ENCODE assay signal across 13 cellular contexts in genomic region chr5:138605254-138605972, GRCh38. TPM values are rescaled to one million over a fixed set of nuclear protein-coding genes. Genes with fewer than 3 reads are reported as not detected.
DNase-seq lines count a peak whose midpoint lies in the region; ATAC-seq, FAIRE-seq and TF ChIP-seq lines count a peak whose summit lies in the region.
"Had no signal": no experiment of that assay in that cellular context is flagged by ENCODE, and none has a peak within 500 bp of the region (broad histone marks: within the 10 kb centered on the region; RNA-seq: fewer than 3 reads in every experiment).

No MANE protein-coding gene starts in this region.

- no peak for TF ChIP-seq EP300 in GM12878 (IDR thresholded peaks at IDR 0.05; ENCODE audit: borderline replicate concordance in 1 of 2, control insufficient read depth in 1 of 2, low read depth in 2 of 2, low read length in 2 of 2)

- TF ChIP-seq POLR2A in GM12878 (IDR thresholded peaks at IDR 0.05; ENCODE audit: low read depth, low read length) = no peak

- in situ Hi-C loops in GM12878 (cut with MboI) = no loop called here

- TF ChIP-seq RAD21 in GM12878 (IDR thresholded peaks at IDR 0.05; ENCODE audit: insufficient read depth, low read depth, low read length) = no peak

- peaks cover 30% of the 10 kb centered on the region for H3K4me1 Mint-ChIP-seq in CD14-positive monocyte
- H3K4me1 Mint-ChIP-seq in activated naive CD4-positive, alpha-beta T cell treated with anti-CD3 and anti-CD28 coated beads for 36 hours (ENCODE audit: low read depth) = peaks cover 19% of the 10 kb centered on the region

- peak overlapping the region; percentile 24 for H3K27ac ChIP-seq in GM12878 (ENCODE audit: control insufficient read depth, insufficient read depth)
- H3K27ac ChIP-seq: BLaER1, foreskin keratinocyte had no signal

- no peaks in the 10 kb centered on the region for H3K36me3 Mint-ChIP-seq in CD14-positive monocyte
- H3K36me3 Mint-ChIP-seq in activated naive CD4-positive, alpha-beta T cell treated with anti-CD3 and anti-CD28 coated beads for 36 hours (ENCODE audit: low read depth) = no peaks in the 10 kb centered on the region
- H3K36me3 Mint-ChIP-seq: natural killer cell treated with Interleukin-12 subunit alpha and Interleukin-12 subunit beta and Interleukin-15 and Interleukin-18, amount 100 ng/mL, for 72 hours had no signal

- POLR2A ChIA-PET in GM12878 (lab: Charles Lee) = interaction anchor here (0.5 to 1.0 kb wide), 3 partner anchors 9 to 262 kb away, joined by 3 to 6 read pairs (median 6); no protein-coding TSS in a partner anchor

- peak overlapping the region; percentile 66 for H3K4me2 ChIP-seq in GM12878 (ENCODE audit: control insufficient read depth, insufficient read depth)
- H3K4me2 ChIP-seq: BLaER1 had no signal

- no peaks in the 10 kb centered on the region for H3K9me3 ChIP-seq in GM12878 (replicated peaks; ENCODE audit: control insufficient read depth, insufficient read depth, low read length)
- H3K9me3 ChIP-seq: BLaER1 had no signal

- H3K9ac ChIP-seq in GM12878 (ENCODE audit: control insufficient read depth, insufficient read depth, low read length) = 0 out of 2 replicates have a peak overlapping the region, but pooled peaks have one; percentile 5
- H3K9ac ChIP-seq: BLaER1 had no signal

- H3K27me3 Mint-ChIP-seq in CD14-positive monocyte (ENCODE audit: low read depth in 3 of 3) = peaks cover 6 to 13% (median 10%) of the 10 kb centered on the region in 3 donors
- peaks cover 57% of the 10 kb centered on the region for H3K27me3 Mint-ChIP-seq in activated naive CD4-positive, alpha-beta T cell treated with anti-CD3 and anti-CD28 coated beads for 36 hours (ENCODE audit: low read depth)

- 0% methylated on average over 2 of the region's 2 CpGs for WGBS in GM12878 (ENCODE audit: insufficient coverage, insufficient replicate concordance, low lambda C conversion rate, missing lambda C conversion rate)

- no peaks in the 10 kb centered on the region for H3K27me3 ChIP-seq in GM12878 (replicated peaks in 1 of 2; ENCODE audit: control insufficient read depth in 2 of 2, insufficient read depth in 2 of 2, low read length in 1 of 2)
- H3K27me3 ChIP-seq: BLaER1, foreskin keratinocyte had no signal

- TF ChIP-seq CTCF in CD14-positive monocyte (IDR thresholded peaks at IDR 0.05) = no peak
- TF ChIP-seq CTCF in GM12878 (IDR thresholded peaks at IDR 0.05 in 2 of 3, conservative IDR thresholded peaks at IDR 0.05 in 1 of 3; ENCODE audit: control insufficient read depth in 2 of 3, extremely low read depth in 1 of 3, insufficient read depth in 1 of 3, low read depth in 3 of 3, low read length in 3 of 3) = no peak

- SMC1A ChIA-PET in GM12878 (lab: Charles Lee; ENCODE audit: uncharacterized antibody, unreplicated experiment) = interaction anchor here (1.2 to 4.1 kb wide), 8 partner anchors 9 to 43 kb away, joined by 4 to 14 read pairs (median 6); partner anchors contain the start of gene HSPA9

- no peaks in the 10 kb centered on the region; the same call in 1 of the 2 replicates for H4K20me1 ChIP-seq in GM12878 (ENCODE audit: control insufficient read depth, insufficient read depth)
- H4K20me1 ChIP-seq: BLaER1 had no signal

- H3K27ac Mint-ChIP-seq in CD14-positive monocyte = peak overlapping the region in 6 of 7 donors; percentile 9 to 72 (median 27)
- H3K27ac Mint-ChIP-seq in activated naive CD4-positive, alpha-beta T cell treated with anti-CD3 and anti-CD28 coated beads for 36 hours = no peak overlapping the region
- H3K27ac Mint-ChIP-seq: natural killer cell treated with Interleukin-12 subunit alpha and Interleukin-12 subunit beta and Interleukin-15 and Interleukin-18, amount 100 ng/mL, for 72 hours had no signal

- H3K79me2 ChIP-seq in GM12878 (ENCODE audit: control insufficient read depth, insufficient read depth, low read length) = no peaks in the 10 kb centered on the region

- FAIRE-seq in GM19239 (lab: Jason Lieb, UNC) (peak; percentile 93), GM12878 (lab: Jason Lieb, UNC) (no peak)

- H2AFZ ChIP-seq in GM12878 (ENCODE audit: control insufficient read depth, low read depth, low read length) = peak overlapping the region; percentile 75

- ATAC-seq in HG03066 (IDR thresholded peaks at IDR 0.05; ENCODE audit: low read depth, unreplicated experiment) (peak; percentile 61), GM12878 (peak; percentile 82)
- ATAC-seq: foreskin keratinocyte; HCT116; natural killer cell treated with Interleukin-12 subunit alpha and Interleukin-12 subunit beta and Interleukin-15 and Interleukin-18, amount 100 ng/mL, for 72 hours had no signal

- H3K4me1 ChIP-seq in GM12878 (ENCODE audit: control insufficient read depth, insufficient read depth, low read length) = peaks cover 34% of the 10 kb centered on the region

- DNase-seq in CD14-positive monocyte (ENCODE audit: low spot score) (no peak), GM19239 (ENCODE audit: insufficient read length, low spot score) (peak; percentile 47), GM12878 (ENCODE audit: low read depth, low spot score) (peak; percentile 38), medulla oblongata (ENCODE audit: extremely low spot score) (no peak)
- no peak for DNase-seq in activated naive CD4-positive, alpha-beta T cell treated with Interleukin-2 at 50 U/mL for 16 hours
- no peak for DNase-seq in stimulated activated CD4-positive, alpha-beta T cell treated with anti-CD3 and anti-CD28 coated beads, Interleukin-4, amount 100 ng/mL, for 4 hours
- DNase-seq in activated naive CD4-positive, alpha-beta T cell treated with anti-CD3 and anti-CD28 coated beads for 36 hours = no peak
- DNase-seq: foreskin keratinocyte, NCI-H2171 had no signal

- H3K36me3 ChIP-seq in GM12878 (ENCODE audit: control insufficient read depth in 2 of 2, insufficient read depth in 2 of 2, low read length in 1 of 2) = no peaks in the 10 kb centered on the region
- H3K36me3 ChIP-seq: BLaER1 had no signal

- H3K4me3 ChIP-seq in GM12878 = no peak overlapping the region
- H3K4me3 ChIP-seq: BLaER1 had no signal

- intact Hi-C loops in CD14-positive monocyte (cut with micrococcal nuclease) = no loop called here
- intact Hi-C loops in GM12878 (cut with micrococcal nuclease; ENCODE audit: unreplicated experiment) = no loop called here
- intact Hi-C loops in activated naive CD4-positive, alpha-beta T cell treated with anti-CD3 and anti-CD28 coated beads for 36 hours (cut with micrococcal nuclease) = no loop called here

- H3K9me3 Mint-ChIP-seq in CD14-positive monocyte = no peaks in the 10 kb centered on the region
- H3K9me3 Mint-ChIP-seq in activated naive CD4-positive, alpha-beta T cell treated with anti-CD3 and anti-CD28 coated beads for 36 hours = no peaks in the 10 kb centered on the region
- H3K9me3 Mint-ChIP-seq: natural killer cell treated with Interleukin-12 subunit alpha and Interleukin-12 subunit beta and Interleukin-15 and Interleukin-18, amount 100 ng/mL, for 72 hours had no signal

- BruUV-seq in GM12878 (replicated peaks; lab: Mats Ljungman, UMichigan) = no TSS peak

- H3K4me3 Mint-ChIP-seq in CD14-positive monocyte = peak overlapping the region in 1 of 2 donors; percentile 63
- H3K4me3 Mint-ChIP-seq in activated naive CD4-positive, alpha-beta T cell treated with anti-CD3 and anti-CD28 coated beads for 36 hours = no peak overlapping the region
- H3K4me3 Mint-ChIP-seq: natural killer cell treated with Interleukin-12 subunit alpha and Interleukin-12 subunit beta and Interleukin-15 and Interleukin-18, amount 100 ng/mL, for 72 hours had no signal

- RAD21 ChIA-PET in GM12878 (lab: Charles Lee; ENCODE audit: unreplicated experiment) = interaction anchor here (1.6 to 1.8 kb wide), 3 partner anchors 26 to 38 kb away, joined by 4 to 9 read pairs (median 4); no protein-coding TSS in a partner anchor

- CTCF ChIA-PET in GM12878 (lab: Yijun Ruan, JAX) = interaction anchor here (0.8 to 5.9 kb wide), 9 partner anchors 9 to 220 kb away, joined by 3 to 41 read pairs (median 4); partner anchors contain the start of gene HSPA9
- CTCF ChIA-PET in activated naive CD4-positive, alpha-beta T cell treated with anti-CD3 and anti-CD28 coated beads for 36 hours (lab: Charles Lee) = interaction anchor here (0.9 to 2.2 kb wide), 3 partner anchors 12 to 51 kb away, joined by 3 to 8 read pairs (median 3); no protein-coding TSS in a partner anchor

TF ChIP-seq in GM12878, 131 proteins besides CTCF, POLR2A, EP300 and RAD21 (continues in another document):
- no peak for TF ChIP-seq PAX5 (IDR thresholded peaks at IDR 0.05; ENCODE audit: borderline replicate concordance, low read depth, low read length)
- no peak for TF ChIP-seq POU2F2 (IDR thresholded peaks at IDR 0.05; ENCODE audit: borderline replicate concordance, low read depth, low read length)
- TF ChIP-seq RFX5 (IDR thresholded peaks at IDR 0.05; ENCODE audit: low read depth, low read length) = no peak
- no peak for TF ChIP-seq YY1 (IDR thresholded peaks at IDR 0.05; ENCODE audit: low read depth, low read length)

RNA-seq across cellular contexts. Expression of gene HSPA9, which starts 30.2 kb away (rescaled TPM):
- polyA plus RNA-seq in CD14-positive monocyte = 10 to 100 TPM; 67.8 to 82.4 TPM
- 198 and 218 TPM in 2 replicates for total RNA-seq in GM12878 (2013; cell fraction: nucleolus; rRNA removed)
- 412 and 440 TPM in 2 replicates for total RNA-seq in GM12878 (2014; rRNA removed)
- total RNA-seq in GM12878 (2014; rRNA removed; fragmentation: Illumina TruSeq; extraction: Trizol) = 386 and 395 TPM in 2 replicates
- total RNA-seq in GM12878 (2021) = 307 and 347 TPM in 2 replicates
- polyA plus RNA-seq in GM12878 (2011; ENCODE audit: low read depth) = 185 TPM
- polyA plus RNA-seq in GM12878 (2011; rRNA removed) = 253 and 311 TPM in 2 replicates
- polyA plus RNA-seq in GM12878 (2011; cell fraction: cytosol; rRNA removed) = 199 and 201 TPM in 2 replicates
- 151 and 212 TPM in 2 replicates for polyA plus RNA-seq in GM12878 (2011; cell fraction: nucleus; rRNA removed)
- 147 and 164 TPM in 2 replicates for polyA plus RNA-seq in GM12878 (2012)
- polyA plus RNA-seq in GM12878 (2014; fragmentation: Illumina TruSeq; extraction: Trizol) = 357 and 449 TPM in 2 replicates
- polyA plus RNA-seq in GM12878 (2014; fragmentation: Nextera tagmentation; extraction: Ambion mirVana) = 100 to 1,000 TPM; 145 to 294 TPM
- polyA plus RNA-seq in GM12878 (2014; rRNA removed) = 329 and 337 TPM in 2 replicates
- 100 to 1,000 TPM; 440 to 455 TPM for polyA plus RNA-seq in GM12878 (2016; fragmentation: Nextera tagmentation; extraction: Ambion mirVana)
- 326 and 330 TPM in 2 replicates for polyA minus RNA-seq in GM12878 (2011; rRNA and poly(A)+ RNA removed)
- polyA minus RNA-seq in GM12878 (2011; cell fraction: cytosol; rRNA and poly(A)+ RNA removed) = 143 and 157 TPM in 2 replicates
- 87.9 and 144 TPM in 2 replicates for polyA minus RNA-seq in GM12878 (2011; cell fraction: nucleus; rRNA and poly(A)+ RNA removed)
- 100 to 1,000 TPM; 457 to 472 TPM for total RNA-seq in activated naive CD4-positive, alpha-beta T cell treated with anti-CD3 and anti-CD28 coated beads for 36 hours

Comparison
In these comparisons a context has a peak if more than half of its experiments do, and no peak if none do; other contexts are left out.
1. DNase-seq: peak in GM19239 (single experiment) and GM12878 (single experiment); none in CD14-positive monocyte (single experiment), activated naive CD4-positive, alpha-beta T cell treated with Interleukin-2 at 50 U/mL for 16 hours (single experiment), stimulated activated CD4-positive, alpha-beta T cell treated with anti-CD3 and anti-CD28 coated beads, Interleukin-4, amount 100 ng/mL, for 4 hours (0 of 2), activated naive CD4-positive, alpha-beta T cell treated with anti-CD3 and anti-CD28 coated beads for 36 hours (single experiment) and medulla oblongata (single experiment).